8 cellular contexts compared by ENCODE assay signal in the genomic region with DNA sequence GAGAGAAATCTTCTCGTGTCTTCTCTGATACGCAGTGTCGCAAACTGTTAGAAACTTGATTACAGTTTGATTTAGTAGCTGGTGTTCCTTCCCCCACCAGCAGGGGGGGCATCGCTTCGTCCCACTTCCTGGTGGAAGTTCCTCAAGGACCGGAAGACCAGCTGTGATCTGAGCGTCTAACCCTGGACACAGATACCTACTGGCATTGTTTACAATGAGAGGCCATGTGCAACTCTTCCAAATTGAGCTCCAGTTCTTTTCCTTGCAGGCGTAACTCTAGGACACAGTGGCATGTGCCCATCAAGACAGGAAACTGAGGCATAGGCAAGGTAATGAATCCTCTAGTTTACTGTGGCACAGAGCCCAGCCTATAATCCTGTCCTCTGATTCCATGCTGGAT.
A peak's percentile ranks its signal among the peaks of the same experiment; 100 is the strongest.
DNase-seq lines count a peak whose midpoint lies in the region; ATAC-seq, FAIRE-seq and TF ChIP-seq lines count a peak whose summit lies in the region.

No MANE protein-coding gene starts in this region.

- no peaks in the 10 kb centered on the region for H3F3A ChIP-seq in PC-9 (ENCODE audit: insufficient read depth, low read depth)

- ATAC-seq in GM12878 (peak; percentile 61), lower lobe of right lung (peak in 1 of 2 donors; percentile 35), HG03442 (IDR thresholded peaks at IDR 0.05; ENCODE audit: unreplicated experiment) (no peak)

- H3K4me2 ChIP-seq in PC-9 (no peak overlapping the region), GM12878 (ENCODE audit: control insufficient read depth, insufficient read depth) (no peak overlapping the region)

- intact Hi-C loops in PC-9 (cut with micrococcal nuclease; ENCODE audit: unreplicated experiment) = loop anchor here (5.0 kb wide), 1 partner anchor 120 kb away; no protein-coding TSS in a partner anchor
- intact Hi-C loops in GM12878 (cut with micrococcal nuclease; ENCODE audit: unreplicated experiment) = loop anchor here (2.0 to 10.0 kb wide), 2 partner anchors 122 to 292 kb away; no protein-coding TSS in a partner anchor
- intact Hi-C loops in lower lobe of right lung (cut with DNase I) = no loop called here

- in situ Hi-C loops in GM13976 (cut with MboI; ENCODE audit: low sequenced_read_pairs, unreplicated experiment) (no loop called here), GM12878 (cut with MboI) (no loop called here)

- H4K20me1 ChIP-seq in PC-9 (ENCODE audit: insufficient read depth) (no peaks in the 10 kb centered on the region), GM12878 (ENCODE audit: control insufficient read depth, insufficient read depth) (no peaks in the 10 kb centered on the region)

- no peaks in the 10 kb centered on the region for H3K79me2 ChIP-seq in PC-9 (ENCODE audit: low read depth)
- H3K79me2 ChIP-seq in GM12878 (ENCODE audit: control insufficient read depth, insufficient read depth, low read length) = no peaks in the 10 kb centered on the region

- BruUV-seq in PC-9 (replicated peaks; lab: Mats Ljungman, UMichigan) (no TSS peak), GM12878 (replicated peaks; lab: Mats Ljungman, UMichigan) (no TSS peak)

- no peaks in the 10 kb centered on the region for H3K4me1 ChIP-seq in PC-9 (replicated peaks; ENCODE audit: insufficient read depth)
- H3K4me1 ChIP-seq in GM12878 (ENCODE audit: control insufficient read depth, insufficient read depth, low read length) = no peaks in the 10 kb centered on the region
- H3K4me1 ChIP-seq in lower lobe of right lung = no peaks in the 10 kb centered on the region

- H3K9me3 ChIP-seq in PC-9 (ENCODE audit: insufficient read depth, low read depth) = no peaks in the 10 kb centered on the region
- H3K9me3 ChIP-seq in GM12878 (replicated peaks; ENCODE audit: control insufficient read depth, insufficient read depth, low read length) = no peaks in the 10 kb centered on the region
- no peaks in the 10 kb centered on the region for H3K9me3 ChIP-seq in lower lobe of right lung

- TF ChIP-seq EP300 in GM12878 (IDR thresholded peaks at IDR 0.05; ENCODE audit: borderline replicate concordance in 1 of 2, control insufficient read depth in 1 of 2, low read depth in 2 of 2, low read length in 2 of 2) = no peak

- DNase-seq in AG04449 (ENCODE audit: low read depth, low spot score) (no peak), GM13976 (ENCODE audit: low spot score) (peak; percentile 60), PC-9 (peak in 1 of 2 experiments; percentile 20), GM12878 (ENCODE audit: low read depth, low spot score) (no peak), lower lobe of right lung (peak; percentile 57), NCI-H187 (lab: John Stamatoyannopoulos, UW) (no peak), NCI-H1092 (lab: John Stamatoyannopoulos, UW) (no peak)

- RAD21 ChIA-PET in GM12878 (lab: Charles Lee; ENCODE audit: unreplicated experiment) = interaction anchor here (0.7 to 1.2 kb wide), 3 partner anchors 119 to 518 kb away, joined by 3 to 8 read pairs (median 3); partner anchors contain the start of gene OPTN

- TF ChIP-seq CTCF in AG04449 (IDR thresholded peaks at IDR 0.05; ENCODE audit: insufficient read depth, low read length, missing control alignments) = peak; percentile 67
- peak; percentile 46 for TF ChIP-seq CTCF in GM13976 (IDR thresholded peaks at IDR 0.05; ENCODE audit: borderline replicate concordance, control extremely low read depth, extremely low read depth, insufficient read depth, missing control alignments)
- TF ChIP-seq CTCF in PC-9 (conservative IDR thresholded peaks at IDR 0.05) = peak; percentile 77
- TF ChIP-seq CTCF in GM12878 (IDR thresholded peaks at IDR 0.05 in 2 of 3, conservative IDR thresholded peaks at IDR 0.05 in 1 of 3; ENCODE audit: control insufficient read depth in 2 of 3, extremely low read depth in 1 of 3, insufficient read depth in 1 of 3, low read depth in 3 of 3, low read length in 3 of 3) = peak; percentile 43 to 76 (median 66)
- peak; percentile 74 for TF ChIP-seq CTCF in lower lobe of right lung (IDR thresholded peaks at IDR 0.05)

- H3K4me3 ChIP-seq in AG04449 (ENCODE audit: low read depth, low read length) (no peak overlapping the region), PC-9 (no peak overlapping the region), GM12878 (no peak overlapping the region), lower lobe of right lung (no peak overlapping the region)

- no peak for TF ChIP-seq POLR2A in GM12878 (IDR thresholded peaks at IDR 0.05; ENCODE audit: low read depth, low read length)

- H2AFZ ChIP-seq in PC-9 (no peak overlapping the region), GM12878 (ENCODE audit: control insufficient read depth, low read depth, low read length) (peak overlapping the region; percentile 48)

- H3K27ac ChIP-seq in PC-9 (no peak overlapping the region), GM12878 (ENCODE audit: control insufficient read depth, insufficient read depth) (no peak overlapping the region), lower lobe of right lung (no peak overlapping the region)

- SMC1A ChIA-PET in GM12878 (lab: Charles Lee; ENCODE audit: uncharacterized antibody, unreplicated experiment) = interaction anchor here (0.7 to 1.2 kb wide), 8 partner anchors 10 to 306 kb away, joined by 3 to 5 read pairs (median 3); no protein-coding TSS in a partner anchor

- 67% methylated on average over 8 of the region's 8 CpGs for WGBS in GM12878 (ENCODE audit: insufficient coverage, insufficient replicate concordance, low lambda C conversion rate, missing lambda C conversion rate)

- no peak overlapping the region for H3K9ac ChIP-seq in GM12878 (ENCODE audit: control insufficient read depth, insufficient read depth, low read length)

- CTCF ChIA-PET in AG04449 (lab: Yijun Ruan, JAX) (interaction anchor here (0.7 to 3.4 kb wide), 19 partner anchors 8 to 568 kb away, joined by 3 to 19 read pairs (median 4); partner anchors contain the start of gene OPTN), PC-9 (lab: Charles Lee) (interaction anchor here (0.5 to 0.6 kb wide), 3 partner anchors 43 to 233 kb away, joined by 3 to 7 read pairs (median 4); no protein-coding TSS in a partner anchor), GM12878 (lab: Yijun Ruan, JAX) (interaction anchor here (0.7 to 2.2 kb wide), 18 partner anchors 11 to 568 kb away, joined by 3 to 12 read pairs (median 3); no protein-coding TSS in a partner anchor)

- peak; percentile 39; the same call in 1 of the 2 replicates for TF ChIP-seq RAD21 in GM12878 (IDR thresholded peaks at IDR 0.05; ENCODE audit: insufficient read depth, low read depth, low read length)

- peak; percentile 44 for FAIRE-seq in GM12878 (lab: Jason Lieb, UNC)

- H3K36me3 ChIP-seq in PC-9 (ENCODE audit: low read depth) (no peaks in the 10 kb centered on the region), GM12878 (ENCODE audit: control insufficient read depth in 2 of 2, insufficient read depth in 2 of 2, low read length in 1 of 2) (no peaks in the 10 kb centered on the region; a peak in 1 of 4 replicates), lower lobe of right lung (no peaks in the 10 kb centered on the region)

- H3K27me3 ChIP-seq in PC-9 (ENCODE audit: insufficient read depth, low read depth) (no peaks in the 10 kb centered on the region), GM12878 (replicated peaks in 1 of 2; ENCODE audit: control insufficient read depth in 2 of 2, insufficient read depth in 2 of 2, low read length in 1 of 2) (no peaks in the 10 kb centered on the region), lower lobe of right lung (ENCODE audit: low read depth) (no peaks in the 10 kb centered on the region)

- no peaks in the 10 kb centered on the region for H3K9me2 ChIP-seq in PC-9 (ENCODE audit: insufficient read depth)

- POLR2A ChIA-PET in AG04449 (lab: Yijun Ruan, JAX) = no interaction called here
- POLR2A ChIA-PET in PC-9 (lab: Charles Lee; ENCODE audit: unreplicated experiment) = no interaction called here
- POLR2A ChIA-PET in GM12878 (lab: Charles Lee) = interaction anchor here (0.8 kb wide), 2 partner anchors 20 to 317 kb away, joined by 3 to 4 read pairs; partner anchors contain the start of gene OPTN

TF ChIP-seq in GM12878, 131 proteins besides CTCF, POLR2A, EP300 and RAD21 (continues in another document):
- TF ChIP-seq PAX5 (IDR thresholded peaks at IDR 0.05; ENCODE audit: borderline replicate concordance, low read depth, low read length) (no peak), SMC3 (IDR thresholded peaks at IDR 0.05; ENCODE audit: borderline replicate concordance, low read length) (peak; percentile 51), STAT3 (IDR thresholded peaks at IDR 0.05; ENCODE audit: low read depth, low read length) (no peak), IKZF1 (conservative IDR thresholded peaks at IDR 0.05) (0 out of 2 replicates have a peak, but pooled peaks have one; percentile 31), FOXM1 (IDR thresholded peaks at IDR 0.05; ENCODE audit: low read depth, low read length) (no peak), EZH2 (IDR thresholded peaks at IDR 0.05; ENCODE audit: borderline replicate concordance, control insufficient read depth, low read depth, low read length) (no peak), RCOR1 (conservative IDR thresholded peaks at IDR 0.05; ENCODE audit: low read depth, low read length) (no peak), SRF (IDR thresholded peaks at IDR 0.05; ENCODE audit: low read depth in 2 of 2, low read length in 2 of 2) (no peak), BMI1 (IDR thresholded peaks at IDR 0.05; ENCODE audit: borderline replicate concordance) (no peak), SMAD5 (IDR thresholded peaks at IDR 0.05; ENCODE audit: low read depth) (no peak), DPF2 (IDR thresholded peaks at IDR 0.05) (no peak), IRF4 (IDR thresholded peaks at IDR 0.05; ENCODE audit: low read depth, low read length) (0 out of 2 replicates have a peak, but pooled peaks have one; percentile 12), RB1 (IDR thresholded peaks at IDR 0.05; ENCODE audit: borderline replicate concordance) (no peak), SUZ12 (IDR thresholded peaks at IDR 0.05; ENCODE audit: unreplicated experiment) (no peak), CBFB (IDR thresholded peaks at IDR 0.05; ENCODE audit: low read depth) (no peak), BHLHE40 (IDR thresholded peaks at IDR 0.05; ENCODE audit: borderline replicate concordance in 1 of 2, low read depth in 2 of 2, low read length in 1 of 2) (no peak), ETV6 (conservative IDR thresholded peaks at IDR 0.05 in 1 of 2, IDR thresholded peaks at IDR 0.05 in 1 of 2; ENCODE audit: borderline replicate concordance in 1 of 2, low read depth in 1 of 2) (no peak), SUPT20H (IDR thresholded peaks at IDR 0.05; ENCODE audit: borderline replicate concordance, control insufficient read depth, low read depth, low read length) (no peak), SMARCA5 (IDR thresholded peaks at IDR 0.05) (no peak), TCF3 (IDR thresholded peaks at IDR 0.05; ENCODE audit: borderline replicate concordance, insufficient read depth, low read depth, low read length) (no peak), MEF2B (IDR thresholded peaks at IDR 0.05; ENCODE audit: partially characterized antibody, poor library complexity, severe bottlenecking) (no peak)

Comparison
In these comparisons a context has a peak if more than half of its experiments do, and no peak if none do; other contexts are left out.
1. DNase-seq: peak in GM13976 (single experiment) and lower lobe of right lung (single experiment); none in AG04449 (single experiment), GM12878 (single experiment), NCI-H187 (0 of 2) and NCI-H1092 (single experiment).
2. Peak in every context shown above with its lines, with median percentiles within 50 percentile points of each other: CTCF ChIP-seq.